ENCODE assay signal across 1 cellular context in the genomic region with DNA sequence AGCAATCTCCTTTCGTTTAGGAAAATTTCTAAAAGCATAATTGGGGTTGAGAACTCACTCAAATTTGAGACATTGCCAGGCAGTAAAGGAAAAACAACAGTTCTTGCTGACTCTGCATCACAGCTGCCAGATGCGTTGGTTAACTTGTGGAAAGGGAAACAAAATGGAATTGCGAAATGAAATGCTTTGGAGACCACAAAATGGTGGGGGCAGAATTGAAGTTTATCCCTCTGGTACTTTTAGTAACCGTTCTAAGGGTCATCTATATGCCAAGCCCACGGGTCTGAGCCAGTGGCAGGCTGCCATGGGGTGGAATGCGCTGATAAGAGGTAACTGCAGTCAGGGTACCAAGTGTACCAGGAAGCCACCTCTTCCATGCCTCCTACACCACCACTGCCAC.
TF ChIP-seq lines count a peak whose summit lies in the region.

No MANE protein-coding gene starts in this region.

TF ChIP-seq in K562, 482 proteins besides CTCF, POLR2A, EP300 and RAD21 (continued from another document):
- TF ChIP-seq, protein P1, sequence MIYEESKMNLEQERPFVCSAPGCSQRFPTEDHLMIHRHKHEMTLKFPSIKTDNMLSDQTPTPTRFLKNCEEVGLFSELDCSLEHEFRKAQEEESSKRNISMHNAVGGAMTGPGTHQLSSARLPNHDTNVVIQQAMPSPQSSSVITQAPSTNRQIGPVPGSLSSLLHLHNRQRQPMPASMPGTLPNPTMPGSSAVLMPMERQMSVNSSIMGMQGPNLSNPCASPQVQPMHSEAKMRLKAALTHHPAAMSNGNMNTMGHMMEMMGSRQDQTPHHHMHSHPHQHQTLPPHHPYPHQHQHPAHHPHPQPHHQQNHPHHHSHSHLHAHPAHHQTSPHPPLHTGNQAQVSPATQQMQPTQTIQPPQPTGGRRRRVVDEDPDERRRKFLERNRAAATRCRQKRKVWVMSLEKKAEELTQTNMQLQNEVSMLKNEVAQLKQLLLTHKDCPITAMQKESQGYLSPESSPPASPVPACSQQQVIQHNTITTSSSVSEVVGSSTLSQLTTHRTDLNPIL (CRISPR knock-in tag; IDR thresholded peaks at IDR 0.05): no peak
- peak; percentile 78 for TF ChIP-seq C11orf30 (IDR thresholded peaks at IDR 0.05; ENCODE audit: low read depth)
- TF ChIP-seq CEBPB (tag; IDR thresholded peaks at IDR 0.05): peak; percentile 95
- no peak for TF ChIP-seq CEBPG (CRISPR knock-in tag; IDR thresholded peaks at IDR 0.05)
- peak; percentile 61 to 88 for TF ChIP-seq CEBPG (tag; conservative IDR thresholded peaks at IDR 0.05 in 1 of 2, IDR thresholded peaks at IDR 0.05 in 1 of 2)
- no peak for TF ChIP-seq TEAD2 (tag; IDR thresholded peaks at IDR 0.05)
- peak; percentile 70 for TF ChIP-seq MAFF (IDR thresholded peaks at IDR 0.05; ENCODE audit: low read length)
- no peak for TF ChIP-seq PHF8 (IDR thresholded peaks at IDR 0.05; ENCODE audit: borderline replicate concordance, low read length)
- no peak for TF ChIP-seq JUND (IDR thresholded peaks at IDR 0.05; ENCODE audit: borderline replicate concordance, low read depth, low read length)
- no peak for TF ChIP-seq JUND (tag; IDR thresholded peaks at IDR 0.05; ENCODE audit: borderline replicate concordance, low read depth, low read length)
- TF ChIP-seq, protein P2, sequence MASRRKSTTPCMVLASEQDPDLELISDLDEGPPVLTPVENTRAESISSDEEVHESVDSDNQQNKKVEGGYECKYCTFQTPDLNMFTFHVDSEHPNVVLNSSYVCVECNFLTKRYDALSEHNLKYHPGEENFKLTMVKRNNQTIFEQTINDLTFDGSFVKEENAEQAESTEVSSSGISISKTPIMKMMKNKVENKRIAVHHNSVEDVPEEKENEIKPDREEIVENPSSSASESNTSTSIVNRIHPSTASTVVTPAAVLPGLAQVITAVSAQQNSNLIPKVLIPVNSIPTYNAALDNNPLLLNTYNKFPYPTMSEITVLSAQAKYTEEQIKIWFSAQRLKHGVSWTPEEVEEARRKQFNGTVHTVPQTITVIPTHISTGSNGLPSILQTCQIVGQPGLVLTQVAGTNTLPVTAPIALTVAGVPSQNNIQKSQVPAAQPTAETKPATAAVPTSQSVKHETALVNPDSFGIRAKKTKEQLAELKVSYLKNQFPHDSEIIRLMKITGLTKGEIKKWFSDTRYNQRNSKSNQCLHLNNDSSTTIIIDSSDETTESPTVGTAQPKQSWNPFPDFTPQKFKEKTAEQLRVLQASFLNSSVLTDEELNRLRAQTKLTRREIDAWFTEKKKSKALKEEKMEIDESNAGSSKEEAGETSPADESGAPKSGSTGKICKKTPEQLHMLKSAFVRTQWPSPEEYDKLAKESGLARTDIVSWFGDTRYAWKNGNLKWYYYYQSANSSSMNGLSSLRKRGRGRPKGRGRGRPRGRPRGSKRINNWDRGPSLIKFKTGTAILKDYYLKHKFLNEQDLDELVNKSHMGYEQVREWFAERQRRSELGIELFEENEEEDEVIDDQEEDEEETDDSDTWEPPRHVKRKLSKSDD (conservative IDR thresholded peaks at IDR 0.05; ENCODE audit: low read length): no peak
- TF ChIP-seq MAFG (tag; conservative IDR thresholded peaks at IDR 0.05): peak; percentile 82
- peak in 1 of 3 experiments; percentile 57 for TF ChIP-seq YY1 (IDR thresholded peaks at IDR 0.05; ENCODE audit: borderline replicate concordance in 1 of 3, control insufficient read depth in 1 of 3, extremely low read depth in 1 of 3, insufficient read depth in 3 of 3, insufficient read length in 1 of 3, insufficient replicate concordance in 2 of 3, low read depth in 1 of 3, low read length in 2 of 3)
